21 cellular contexts compared by ENCODE assay signal in genomic region chr6:71245265-71246049, GRCh38.
"Had no signal": no experiment of that assay in that cellular context is flagged by ENCODE, and none has a peak within 500 bp of the region (broad histone marks: within the 10 kb centered on the region; RNA-seq: fewer than 3 reads in every experiment).

No MANE protein-coding gene starts in this region.

- H3K4me3 ChIP-seq: left ventricle myocardium inferior, lung, mucosa of descending colon, pancreas, prostate gland, skin epidermis, suprapubic skin, thoracic aorta, tibial artery, uterus had no signal

- H3K36me3 ChIP-seq: left ventricle myocardium inferior, pancreas, prostate gland, suprapubic skin, thoracic aorta, tibial artery, uterus had no signal

- H3K27me3 ChIP-seq: pancreas, suprapubic skin, tibial artery, uterus had no signal

- H3K27ac ChIP-seq: left ventricle myocardium inferior, pancreas, prostate gland, skin epidermis, suprapubic skin, thoracic aorta, tibial artery, uterus had no signal

- FAIRE-seq: pancreas had no signal

- DNase-seq: hippocampal formation; left ventricle myocardium inferior; midbrain; mucosa of descending colon; naive thymus-derived CD4-positive, alpha-beta T cell; nucleus accumbens; pancreas; retina; stimulated activated CD4-positive, alpha-beta T cell treated with anti-CD3 and anti-CD28 coated beads, Interleukin-4, amount 100 ng/mL, for 24 hours; stimulated activated naive CD4-positive, alpha-beta T cell; tibial artery; uterus had no signal

- H3K9me3 ChIP-seq: pancreas, prostate gland, tibial artery, uterus had no signal

- H3K4me1 ChIP-seq: pancreas, prostate gland, suprapubic skin had no signal

- ATAC-seq: mucosa of descending colon; naive thymus-derived CD4-positive, alpha-beta T cell; natural killer cell treated with Interleukin-12 subunit alpha and Interleukin-12 subunit beta and Interleukin-15 and Interleukin-18, amount 100 ng/mL, for 72 hours; pancreas; right cardiac atrium; sciatic nerve; stimulated activated effector memory CD8-positive, alpha-beta T cell treated with anti-CD3 and anti-CD28 coated beads, Interleukin-12 subunit alpha, Interleukin-12 subunit beta, amount 100 ng/mL, for 72 hours had no signal
